21 cellular contexts compared by ENCODE assay signal in genomic region chr19:38093154-38093553, GRCh38.
"Had no signal": no experiment of that assay in that cellular context is flagged by ENCODE, and none has a peak within 500 bp of the region (broad histone marks: within the 10 kb centered on the region; RNA-seq: fewer than 3 reads in every experiment).

No MANE protein-coding gene starts in this region.

- H3K4me3 ChIP-seq: esophagus muscularis mucosa, left lung, lung, mucosa of descending colon, right lobe of liver, testis, uterus had no signal

- H3K27me3 ChIP-seq: esophagus muscularis mucosa, foreskin keratinocyte, left lung, neutrophil, right lobe of liver, testis, uterus had no signal

- H3K9me3 ChIP-seq: esophagus muscularis mucosa, left lung, mucosa of descending colon, neutrophil, right lobe of liver, testis, uterus had no signal

- H3K27ac ChIP-seq: esophagus muscularis mucosa, foreskin keratinocyte, left lung, neutrophil, right lobe of liver, testis, uterus had no signal

- H3K36me3 ChIP-seq: uterus had no signal

- DNase-seq: activated CD4-positive, alpha-beta memory T cell treated with anti-CD3 and anti-CD28 coated beads for 36 hours; activated CD4-positive, alpha-beta T cell treated with anti-CD3 and anti-CD28 coated beads, Interleukin-2, amount 10 ng/mL, durations not matched to agents 24 days and 14 days; activated CD8-positive, alpha-beta memory T cell treated with anti-CD3 and anti-CD28 coated beads, Interleukin-2, amount 50 U/mL, for 4 hours; activated gamma-delta T cell treated with Interleukin-2 at 50 U/mL for 16 hours; activated T-cell treated with anti-CD3 and anti-CD28 coated beads, Interleukin-2, amount 50 U/mL, for 24 hours; dermis blood vessel endothelial cell; effector CD4-positive, alpha-beta T cell; foreskin keratinocyte; left lung; mucosa of descending colon; right lobe of liver; stimulated activated CD4-positive, alpha-beta T cell treated with anti-CD3 and anti-CD28 coated beads, Interleukin-2, amount 100 ng/mL, for 48 hours; stimulated activated naive CD8-positive, alpha-beta T cell treated with anti-CD3 and anti-CD28 coated beads, Interleukin-15, Interleukin-2, amounts not matched to agents 100 U/mL and 50 U/mL, for 24 hours; testis; trophoblast cell; uterus had no signal

- ATAC-seq: activated CD4-positive, CD25-positive, alpha-beta regulatory T cell treated with anti-CD3 and anti-CD28 coated beads, Interleukin-2, amount 50 U/mL, for 24 hours; activated naive CD4-positive, alpha-beta T cell treated with anti-CD3 and anti-CD28 coated beads, Interleukin-2, amount 50 U/mL, for 72 hours; foreskin keratinocyte; left lung; mucosa of descending colon; right lobe of liver; stimulated activated naive CD8-positive, alpha-beta T cell treated with anti-CD3 and anti-CD28 coated beads, Interleukin-15, Interleukin-2, amounts not matched to agents 100 U/mL and 50 U/mL, for 24 hours had no signal

- H3K4me1 ChIP-seq: esophagus muscularis mucosa, foreskin keratinocyte, right lobe of liver, testis, uterus had no signal
